5 cellular contexts compared by ENCODE assay signal in genomic region chr17:40063915-40064531, GRCh38. TPM values are rescaled to one million over a fixed set of nuclear protein-coding genes. Genes with fewer than 3 reads are reported as not detected.
DNase-seq lines count a peak whose midpoint lies in the region; ATAC-seq and TF ChIP-seq lines count a peak whose summit lies in the region.

No MANE protein-coding gene starts in this region.

- H3K4me2 ChIP-seq in skeletal muscle satellite cell (ENCODE audit: low read length), result peak overlapping the region; percentile 84

- no peaks in the 10 kb centered on the region for H3K9me3 ChIP-seq in Panc1 (ENCODE audit: control insufficient read depth, insufficient read depth, low read depth, low read length)
- peaks cover 0 to 2% of the 10 kb centered on the region in 2 donors for H3K9me3 ChIP-seq in esophagus (ENCODE audit: control insufficient read depth in 2 of 2, insufficient read depth in 1 of 2, low read depth in 1 of 2, low read length in 1 of 2)
- no peaks in the 10 kb centered on the region for H3K9me3 ChIP-seq in skeletal muscle satellite cell (replicated peaks; ENCODE audit: low read length)

- POLR2A ChIA-PET in Panc1 (lab: Charles Lee), result interaction anchor here (0.6 to 0.9 kb wide), 2 partner anchors 10 to 57 kb away, joined by 3 to 7 read pairs; no protein-coding TSS in a partner anchor

- H3K9ac ChIP-seq in skeletal muscle satellite cell (ENCODE audit: low read depth, low read length), result peak overlapping the region; percentile 83

- in situ Hi-C loops in Panc1 (cut with HindIII; ENCODE audit: low pct_unique_long_range_greater_than_20kb, low sequenced_read_pairs), result no loop called here

- DNase-seq in Panc1 (ENCODE audit: low read depth, low spot score) (no peak), dedifferentiated amniotic fluid mesenchymal stem cell (ENCODE audit: extremely low spot score) (no peak)

- H3K4me1 ChIP-seq in Panc1 (ENCODE audit: control insufficient read depth, insufficient read depth, low read length) (peaks cover 35% of the 10 kb centered on the region), esophagus (ENCODE audit: control insufficient read depth in 2 of 2, insufficient read depth in 2 of 2, low read length in 1 of 2) (peaks cover 17 to 29% of the 10 kb centered on the region in 2 donors), skeletal muscle satellite cell (ENCODE audit: control insufficient read depth, insufficient read depth, low read length) (peaks cover 44% of the 10 kb centered on the region)

- BruUV-seq in Panc1 (replicated peaks; lab: Mats Ljungman, UMichigan), result TSS peak; percentile 51

- intact Hi-C loops in Panc1 (cut with micrococcal nuclease; ENCODE audit: unreplicated experiment), result no loop called here

- H3K4me3 ChIP-seq in Panc1 (ENCODE audit: low read depth in 2 of 2, low read length in 2 of 2) (peak overlapping the region; percentile 67 to 84), esophagus (ENCODE audit: low read depth in 1 of 2, low read length in 2 of 2) (peak overlapping the region; percentile 57 to 90), skeletal muscle satellite cell (ENCODE audit: low read length) (peak overlapping the region; percentile 98)

- no peaks in the 10 kb centered on the region for H3K27me3 ChIP-seq in Panc1 (ENCODE audit: control insufficient read depth, insufficient read depth, low read length)
- no peaks in the 10 kb centered on the region for H3K27me3 ChIP-seq in esophagus (ENCODE audit: control insufficient read depth in 1 of 2, insufficient read depth in 2 of 2, low read length in 2 of 2)
- H3K27me3 ChIP-seq in skeletal muscle satellite cell (ENCODE audit: control insufficient read depth, insufficient read depth, low read length), result no peaks in the 10 kb centered on the region

- H3K36me3 ChIP-seq in Panc1 (ENCODE audit: control insufficient read depth, insufficient read depth, low read length) (no peaks in the 10 kb centered on the region), esophagus (ENCODE audit: control insufficient read depth in 2 of 2, insufficient read depth in 2 of 2, low read length in 1 of 2) (no peaks in the 10 kb centered on the region), skeletal muscle satellite cell (ENCODE audit: insufficient read depth, low read length) (no peaks in the 10 kb centered on the region)

- CTCF ChIA-PET in Panc1 (lab: Charles Lee), result interaction anchor here (0.5 to 2.0 kb wide), 4 partner anchors 11 to 46 kb away, joined by 3 to 9 read pairs (median 6); no protein-coding TSS in a partner anchor

- WGBS in esophagus, 2 donors, result 18 to 22% methylated on average over 9 of the region's 9 CpGs

- TF ChIP-seq CTCF in Panc1 (IDR thresholded peaks at IDR 0.05), result no peak

- ATAC-seq in Panc1, result no peak
- no peak for ATAC-seq in HG03108 (IDR thresholded peaks at IDR 0.05; ENCODE audit: unreplicated experiment)

- H3K27ac ChIP-seq in Panc1 (ENCODE audit: low read length) (peak overlapping the region; percentile 41; the same call in 1 of the 2 replicates), esophagus (ENCODE audit: low read depth in 2 of 2, low read length in 1 of 2) (peak overlapping the region; percentile 65 to 87)

RNA-seq across cellular contexts. Expression of gene THRA, which starts 1.3 kb away (rescaled TPM):
- 11.7 TPM for total RNA-seq in Panc1 (2021; ENCODE audit: unreplicated experiment)
- 13.6 TPM for polyA plus RNA-seq in Panc1 (2012; ENCODE audit: insufficient read length)
- 10 to 100 TPM; 10.5 to 11.0 TPM for polyA plus RNA-seq in esophagus
- total RNA-seq in skeletal muscle satellite cell (2012; rRNA removed), result 18.8 and 22.6 TPM in 2 replicates

RNA-seq across cellular contexts. Expression of gene MED24, which starts 9.8 kb away (rescaled TPM):
- 93.9 TPM for total RNA-seq in Panc1 (2021; ENCODE audit: unreplicated experiment)
- polyA plus RNA-seq in Panc1 (2012; ENCODE audit: insufficient read length), result 89.2 TPM
- polyA plus RNA-seq in esophagus, result 10 to 100 TPM; 37.7 to 43.7 TPM
- 52.7 and 58.3 TPM in 2 replicates for total RNA-seq in skeletal muscle satellite cell (2012; rRNA removed)

RNA-seq across cellular contexts. Expression of gene NR1D1, which starts 36.4 kb away (rescaled TPM):
- total RNA-seq in Panc1 (2021; ENCODE audit: unreplicated experiment), result 8.8 TPM
- polyA plus RNA-seq in Panc1 (2012; ENCODE audit: insufficient read length), result 8.6 TPM
- polyA plus RNA-seq in esophagus, result 10 to 100 TPM; 23.6 to 24.6 TPM
- total RNA-seq in skeletal muscle satellite cell (2012; rRNA removed), result 1.8 and 2.2 TPM in 2 replicates

RNA-seq across cellular contexts. Expression of gene CSF3, which starts 48.8 kb away (rescaled TPM):
- not detected for total RNA-seq in Panc1 (2021; ENCODE audit: unreplicated experiment)
- not detected for polyA plus RNA-seq in Panc1 (2012; ENCODE audit: insufficient read length)
- polyA plus RNA-seq in esophagus, result under 1 TPM; 0.26 to 0.29 TPM
- total RNA-seq in skeletal muscle satellite cell (2012; rRNA removed), result 6.8 and 15.1 TPM in 2 replicates

RNA-seq across cellular contexts. Expression of gene MSL1, which starts 57.7 kb away (rescaled TPM):
- 96.3 TPM for total RNA-seq in Panc1 (2021; ENCODE audit: unreplicated experiment)
- 48.8 TPM for polyA plus RNA-seq in Panc1 (2012; ENCODE audit: insufficient read length)
- 10 to 100 TPM; 42.1 to 59.5 TPM for polyA plus RNA-seq in esophagus
- total RNA-seq in skeletal muscle satellite cell (2012; rRNA removed), result 40.0 and 42.8 TPM in 2 replicates
